Comparison of ENCODE assay signal across 9 cellular contexts in genomic region chr9:133737774-133738038, GRCh38. TPM values are rescaled to one million over a fixed set of nuclear protein-coding genes. Genes with fewer than 3 reads are reported as not detected.
A peak's percentile ranks its signal among the peaks of the same experiment; 100 is the strongest.
DNase-seq lines count a peak whose midpoint lies in the region; ATAC-seq, FAIRE-seq and TF ChIP-seq lines count a peak whose summit lies in the region.
"Had no signal": no experiment of that assay in that cellular context is flagged by ENCODE, and none has a peak within 500 bp of the region (broad histone marks: within the 10 kb centered on the region; RNA-seq: fewer than 3 reads in every experiment).

No MANE protein-coding gene starts in this region.

- H3K9ac ChIP-seq in BLaER1 (peak overlapping the region; percentile 41; the same call in 1 of the 2 replicates), Loucy (ENCODE audit: low read depth, low read length, poor library complexity, severe bottlenecking) (peak overlapping the region; percentile 70)

- H4K20me1 ChIP-seq in BLaER1 (peaks cover 44% of the 10 kb centered on the region), Loucy (ENCODE audit: insufficient read depth, low read length, poor library complexity, severe bottlenecking) (no peaks in the 10 kb centered on the region)

- H3K4me3 ChIP-seq in BLaER1 (peak overlapping the region; percentile 55), Loucy (ENCODE audit: low read length, poor library complexity, severe bottlenecking) (peak overlapping the region; percentile 68), esophagus muscularis mucosa (peak overlapping the region; percentile 45 to 56 (median 48)), pancreas (peak overlapping the region; percentile 12 to 49 (median 32)), MG63 (no peak overlapping the region)

- no peak for DNase-seq in esophagus muscularis mucosa (ENCODE audit: extremely low spot score)
- DNase-seq in pancreas, result no peak
- DNase-seq in NCI-H446 (lab: John Stamatoyannopoulos, UW), result no peak
- no peak for DNase-seq in MG63
- DNase-seq in NCI-H748 treated with DMSO at 0.1 percent for 48 hours (lab: John Stamatoyannopoulos, UW), result no peak

- H3K9me2 ChIP-seq in Loucy (replicated peaks; ENCODE audit: low read depth, low read length), result no peaks in the 10 kb centered on the region

- no peaks in the 10 kb centered on the region; the same call in 1 of the 2 replicates for H3K79me2 ChIP-seq in Loucy (ENCODE audit: insufficient read depth, low read length)

- H3K27ac ChIP-seq in BLaER1, result no peak overlapping the region
- H3K27ac ChIP-seq in esophagus muscularis mucosa (replicated peaks in 1 of 4), result no peak overlapping the region
- peak overlapping the region in 3 of 4 donors; percentile 10 to 42 (median 34) for H3K27ac ChIP-seq in pancreas
- H3K27ac ChIP-seq: adrenal gland had no signal

- H3K4me2 ChIP-seq in BLaER1 (peak overlapping the region; percentile 100), Loucy (ENCODE audit: low read depth, low read length, poor library complexity, severe bottlenecking) (peak overlapping the region; percentile 89)

- no CpG with 5 or more reads among the region's 5 CpGs for WGBS in esophagus muscularis mucosa
- WGBS in pancreas, 2 donors, result 35 to 40% methylated on average over 5 of the region's 5 CpGs

- no peak for ATAC-seq in pancreas
- ATAC-seq in GM19397 (IDR thresholded peaks at IDR 0.05; ENCODE audit: unreplicated experiment), result no peak

- no peak for TF ChIP-seq EP300 in esophagus muscularis mucosa (IDR thresholded peaks at IDR 0.05)

- no peaks in the 10 kb centered on the region for H3K27me3 ChIP-seq in BLaER1
- no peaks in the 10 kb centered on the region for H3K27me3 ChIP-seq in Loucy (ENCODE audit: insufficient read depth, low read length, poor library complexity, severe bottlenecking)
- peaks cover 0 to 22% (median 0%) of the 10 kb centered on the region in 4 donors for H3K27me3 ChIP-seq in esophagus muscularis mucosa
- no peaks in the 10 kb centered on the region for H3K27me3 ChIP-seq in pancreas
- H3K27me3 ChIP-seq in MG63, result no peaks in the 10 kb centered on the region
- H3K27me3 ChIP-seq: adrenal gland had no signal

- H3K4me1 ChIP-seq in BLaER1 (peaks cover 78% of the 10 kb centered on the region), Loucy (ENCODE audit: insufficient read depth, low read length, poor library complexity, severe bottlenecking) (peaks cover 37% of the 10 kb centered on the region), esophagus muscularis mucosa (peaks cover 5 to 18% (median 16%) of the 10 kb centered on the region in 4 donors), pancreas (no peaks in the 10 kb centered on the region)
- H3K4me1 ChIP-seq: adrenal gland had no signal

- no peak for FAIRE-seq in pancreas (lab: Jason Lieb, UNC)

- H3F3A ChIP-seq in Loucy (ENCODE audit: low read depth), result no peaks in the 10 kb centered on the region

- TF ChIP-seq CTCF in Loucy (conservative IDR thresholded peaks at IDR 0.05; ENCODE audit: low read length), result no peak
- no peak for TF ChIP-seq CTCF in esophagus muscularis mucosa (IDR thresholded peaks at IDR 0.05)
- TF ChIP-seq CTCF in pancreas (IDR thresholded peaks at IDR 0.05), result no peak

- H3K9me3 ChIP-seq in BLaER1 (no peaks in the 10 kb centered on the region), Loucy (ENCODE audit: insufficient read depth, low read depth, low read length) (no peaks in the 10 kb centered on the region), esophagus muscularis mucosa (no peaks in the 10 kb centered on the region), pancreas (no peaks in the 10 kb centered on the region), MG63 (no peaks in the 10 kb centered on the region)
- H3K9me3 ChIP-seq: adrenal gland had no signal

- intact Hi-C loops in esophagus muscularis mucosa (cut with DNase I), result no loop called here
- intact Hi-C loops in pancreas (cut with DNase I), result no loop called here

- TF ChIP-seq POLR2A in esophagus muscularis mucosa (IDR thresholded peaks at IDR 0.05; ENCODE audit: low read depth), result no peak

- no peak overlapping the region for H2AFZ ChIP-seq in Loucy (ENCODE audit: low read length)

- H3K36me3 ChIP-seq in BLaER1 (no peaks in the 10 kb centered on the region), Loucy (ENCODE audit: insufficient read depth, low read length) (no peaks in the 10 kb centered on the region), esophagus muscularis mucosa (no peaks in the 10 kb centered on the region), pancreas (no peaks in the 10 kb centered on the region), MG63 (no peaks in the 10 kb centered on the region)
- H3K36me3 ChIP-seq: adrenal gland had no signal

RNA-seq across cellular contexts. Expression of gene SARDH, which starts 0.4 kb away (rescaled TPM):
- total RNA-seq in esophagus muscularis mucosa, result 1 to 10 TPM in 1 of 4 donors, under 1 TPM in 3; 0.39 to 2.9 (median 0.51) TPM
- total RNA-seq in pancreas, result 10 to 100 TPM in 5 of 6 donors, 1 to 10 TPM in 1; 8.9 to 43.3 (median 25.9) TPM
- 10 to 100 TPM; 14.3 to 18.5 TPM for polyA plus RNA-seq in pancreas
- total RNA-seq in MG63 (2014; rRNA removed; shearing (Covaris generic); ENCODE audit: low replicate concordance), result 0.66 TPM in 1 of 2 replicates, not detected in the other

Comparison
In these comparisons a context has a peak if more than half of its experiments do, and no peak if none do; other contexts are left out.
1. H3K27ac ChIP-seq: peak in pancreas (3 of 4); none in BLaER1 (single experiment) and esophagus muscularis mucosa (0 of 4).